ENCODE assay signal across 7 cellular contexts in genomic region chr1:181936768-181937581, GRCh38.
DNase-seq lines count a peak whose midpoint lies in the region; ATAC-seq and TF ChIP-seq lines count a peak whose summit lies in the region.

No MANE protein-coding gene starts in this region.

- 20% methylated on average over 9 of the region's 9 CpGs for WGBS in smooth muscle cell (ENCODE audit: low lambda C conversion rate)

- DNase-seq in HUDEP-2 (lab: John Stamatoyannopoulos, UW; ENCODE audit: unreplicated experiment in 76 of 76) (peak in 40 of 76 experiments; percentile 1 to 63 (median 10)), NCI-H774 (lab: John Stamatoyannopoulos, UW) (peak; percentile 79), left ventricle myocardium inferior (no peak), smooth muscle cell (lab: John Stamatoyannopoulos, UW; ENCODE audit: unreplicated experiment) (no peak)
- DNase-seq in activated T-cell treated with anti-CD3 and anti-CD28 coated beads, Interleukin-2, amount 50 U/mL, for 48 hours, result peak; percentile 52 to 66

- H3K4me3 ChIP-seq in left ventricle myocardium inferior, result no peak overlapping the region
- H3K4me3 ChIP-seq in smooth muscle cell, result no peak overlapping the region

- ATAC-seq in GM21737 (IDR thresholded peaks at IDR 0.05; ENCODE audit: unreplicated experiment), result peak; percentile 89

- intact Hi-C loops in left ventricle myocardium inferior (cut with micrococcal nuclease), result no loop called here

- H2AFZ ChIP-seq in smooth muscle cell (ENCODE audit: low read depth), result no peak overlapping the region

- H3K27ac ChIP-seq in left ventricle myocardium inferior (replicated peaks) (no peak overlapping the region), smooth muscle cell (ENCODE audit: low read depth) (no peak overlapping the region)

- no peak overlapping the region for H3K9ac ChIP-seq in smooth muscle cell (ENCODE audit: low read depth)

- TF ChIP-seq CTCF in GM12874 (IDR thresholded peaks at IDR 0.05; ENCODE audit: insufficient read depth, low read depth, low read length) (peak; percentile 78), left ventricle myocardium inferior (IDR thresholded peaks at IDR 0.05; ENCODE audit: borderline replicate concordance) (peak; percentile 58), smooth muscle cell (IDR thresholded peaks at IDR 0.05; ENCODE audit: borderline replicate concordance, insufficient read depth, poor library complexity, severe bottlenecking) (peak; percentile 62)

- no peaks in the 10 kb centered on the region for H4K20me1 ChIP-seq in smooth muscle cell (ENCODE audit: low read depth)

- no peaks in the 10 kb centered on the region for H3K9me3 ChIP-seq in left ventricle myocardium inferior (replicated peaks)
- H3K9me3 ChIP-seq in smooth muscle cell (replicated peaks; ENCODE audit: low read depth), result no peaks in the 10 kb centered on the region

- H3K36me3 ChIP-seq in left ventricle myocardium inferior (no peaks in the 10 kb centered on the region), smooth muscle cell (ENCODE audit: low read depth) (no peaks in the 10 kb centered on the region)

- H3K4me2 ChIP-seq in smooth muscle cell, result no peak overlapping the region

- H3K4me1 ChIP-seq in left ventricle myocardium inferior (no peaks in the 10 kb centered on the region), smooth muscle cell (ENCODE audit: low read depth) (no peaks in the 10 kb centered on the region)

- H3K27me3 ChIP-seq in left ventricle myocardium inferior (ENCODE audit: low read depth) (peaks cover 2% of the 10 kb centered on the region), smooth muscle cell (ENCODE audit: low read depth) (peaks cover 5% of the 10 kb centered on the region)

- H3K79me2 ChIP-seq in smooth muscle cell (ENCODE audit: low read depth), result no peaks in the 10 kb centered on the region

- H3F3A ChIP-seq in smooth muscle cell (ENCODE audit: low read depth), result no peaks in the 10 kb centered on the region

Comparison
In these comparisons a context has a peak if more than half of its experiments do, and no peak if none do; other contexts are left out.
1. DNase-seq: peak in HUDEP-2 (40 of 76), NCI-H774 (single experiment) and activated T-cell treated with anti-CD3 and anti-CD28 coated beads, Interleukin-2, amount 50 U/mL, for 48 hours (2 of 2); none in left ventricle myocardium inferior (single experiment) and smooth muscle cell (single experiment).
2. Peak in every context shown above with its lines, with median percentiles within 50 percentile points of each other: CTCF ChIP-seq.